1 cellular context compared by ENCODE assay signal in genomic region chr3:152315623-152316022, GRCh38.
TF ChIP-seq lines count a peak whose summit lies in the region.

No MANE protein-coding gene starts in this region.

TF ChIP-seq in liver, 16 proteins besides CTCF, POLR2A, EP300 and RAD21 (continued from another document):
- TF ChIP-seq REST (IDR thresholded peaks at IDR 0.05) (no peak), JUND (IDR thresholded peaks at IDR 0.05) (no peak), NR2F2 (IDR thresholded peaks at IDR 0.05) (no peak)
TF ChIP-seq in liver: peak in this region for 7.
